ENCODE assay signal across 12 cellular contexts in genomic region chr7:3194501-3195141, GRCh38.
DNase-seq lines count a peak whose midpoint lies in the region; ATAC-seq, FAIRE-seq and TF ChIP-seq lines count a peak whose summit lies in the region.
"Had no signal": no experiment of that assay in that cellular context is flagged by ENCODE, and none has a peak within 500 bp of the region (broad histone marks: within the 10 kb centered on the region; RNA-seq: fewer than 3 reads in every experiment).

No MANE protein-coding gene starts in this region.

- H2AFZ ChIP-seq in astrocyte (ENCODE audit: low read depth, low read length): no peak overlapping the region

- ATAC-seq in GM21619 (IDR thresholded peaks at IDR 0.05; ENCODE audit: unreplicated experiment): no peak
- ATAC-seq: gastrocnemius medialis had no signal

- peak; percentile 5 for FAIRE-seq in astrocyte (lab: Jason Lieb, UNC)
- no peak for FAIRE-seq in small intestine (lab: Jason Lieb, UNC)

- peak; percentile 22 for TF ChIP-seq CTCF in astrocyte (IDR thresholded peaks at IDR 0.05; ENCODE audit: insufficient read depth, low read depth, low read length)

- no peaks in the 10 kb centered on the region for H3K27me3 ChIP-seq in astrocyte (ENCODE audit: insufficient read depth, low read length)
- H3K27me3 ChIP-seq in small intestine (ENCODE audit: control insufficient read depth in 2 of 2, insufficient read depth in 2 of 2, low read length in 2 of 2): peaks cover 0 to 3% of the 10 kb centered on the region in 2 donors
- H3K27me3 ChIP-seq: gastrocnemius medialis had no signal

- H3K9me3 ChIP-seq in astrocyte (ENCODE audit: insufficient read depth, low read depth, low read length): no peaks in the 10 kb centered on the region
- peaks cover 2% of the 10 kb centered on the region for H3K9me3 ChIP-seq in iPS-18c (ENCODE audit: control insufficient read depth, insufficient read depth, low read length)
- no peaks in the 10 kb centered on the region for H3K9me3 ChIP-seq in small intestine (ENCODE audit: control insufficient read depth, low read depth)
- H3K9me3 ChIP-seq: gastrocnemius medialis, SK-N-SH had no signal

- H3K36me3 ChIP-seq in astrocyte (ENCODE audit: insufficient read depth, low read length) (no peaks in the 10 kb centered on the region), small intestine (ENCODE audit: control insufficient read depth in 2 of 2, insufficient read depth in 2 of 2, low read length in 2 of 2) (no peaks in the 10 kb centered on the region)
- H3K36me3 ChIP-seq: gastrocnemius medialis had no signal

- H3K36me3 Mint-ChIP-seq in astrocyte (ENCODE audit: low read depth, unreplicated experiment): no peaks in the 10 kb centered on the region

- peak overlapping the region; percentile 94 for H3K27ac Mint-ChIP-seq in astrocyte (ENCODE audit: unreplicated experiment)

- H3K79me2 ChIP-seq in astrocyte (ENCODE audit: insufficient read depth, low read length): no peaks in the 10 kb centered on the region

- peak overlapping the region; percentile 82 for H3K9ac ChIP-seq in astrocyte (ENCODE audit: low read length)
- H3K9ac ChIP-seq: SK-N-SH had no signal

- H3K4me1 ChIP-seq in astrocyte (ENCODE audit: insufficient read depth, low read length) (peaks cover 28% of the 10 kb centered on the region), small intestine (ENCODE audit: control insufficient read depth in 2 of 2, insufficient read depth in 1 of 2, low read depth in 1 of 2, low read length in 1 of 2) (no peaks in the 10 kb centered on the region)
- H3K4me1 ChIP-seq: gastrocnemius medialis had no signal

- no peak overlapping the region for H3K4me3 ChIP-seq in astrocyte (ENCODE audit: insufficient read depth, low read depth, low read length)
- peak overlapping the region; percentile 26; the same call in 1 of the 2 replicates for H3K4me3 ChIP-seq in iPS-18c (ENCODE audit: insufficient read depth, low read depth, low read length)
- H3K4me3 ChIP-seq in small intestine (ENCODE audit: low read depth in 1 of 2, low read length in 2 of 2): no peak overlapping the region
- H3K4me3 ChIP-seq: gastrocnemius medialis had no signal

- H3K27me3 Mint-ChIP-seq in astrocyte (ENCODE audit: low read depth, unreplicated experiment): peaks cover 2% of the 10 kb centered on the region

- H3K4me3 Mint-ChIP-seq in astrocyte (ENCODE audit: unreplicated experiment): peak overlapping the region; percentile 17

- no peaks in the 10 kb centered on the region for H4K20me1 ChIP-seq in astrocyte (ENCODE audit: insufficient read depth, low read length)

- H3K4me1 Mint-ChIP-seq in astrocyte (ENCODE audit: low read depth, unreplicated experiment): peaks cover 11% of the 10 kb centered on the region

- WGBS in small intestine, 3 donors: 57 to 69% (median 59%) methylated on average over 7 of the region's 7 CpGs

- peak overlapping the region; percentile 79 for H3K4me2 ChIP-seq in astrocyte (ENCODE audit: low read length)
- H3K4me2 ChIP-seq: SK-N-SH had no signal

- DNase-seq in DMS 273 (lab: John Stamatoyannopoulos, UW; ENCODE audit: unreplicated experiment) (peak; percentile 69), DMS 273 treated with DMSO at 0.1 percent for 48 hours (lab: John Stamatoyannopoulos, UW) (no peak), astrocyte (ENCODE audit: low read depth) (peak; percentile 96), small intestine (peak; percentile 28), NCI-H526 (lab: John Stamatoyannopoulos, UW) (no peak)
- no peak for DNase-seq in activated effector memory CD4-positive, alpha-beta T cell treated with anti-CD3 and anti-CD28 coated beads, Interleukin-2, amount 50 U/mL, for 16 hours
- DNase-seq: gastrocnemius medialis, Kasumi-1, SK-N-SH had no signal

- H3K27ac ChIP-seq in astrocyte (ENCODE audit: low read depth, low read length) (peak overlapping the region; percentile 98), small intestine (ENCODE audit: low read depth in 1 of 2, low read length in 1 of 2) (no peak overlapping the region)
- H3K27ac ChIP-seq: 22Rv1, gastrocnemius medialis had no signal

- peaks cover 4% of the 10 kb centered on the region for H3K9me3 Mint-ChIP-seq in astrocyte (ENCODE audit: unreplicated experiment)

Comparison
In these comparisons a context has a peak if more than half of its experiments do, and no peak if none do; other contexts are left out.
1. DNase-seq: peak in DMS 273 (single experiment), astrocyte (single experiment) and small intestine (single experiment); none in DMS 273 treated with DMSO at 0.1 percent for 48 hours (single experiment), NCI-H526 (0 of 2) and activated effector memory CD4-positive, alpha-beta T cell treated with anti-CD3 and anti-CD28 coated beads, Interleukin-2, amount 50 U/mL, for 16 hours (single experiment).